ENCODE assay signal across 16 cellular contexts in genomic region chr20:38999217-38999616, GRCh38. TPM values are rescaled to one million over a fixed set of nuclear protein-coding genes. Genes with fewer than 3 reads are reported as not detected.
DNase-seq lines count a peak whose midpoint lies in the region; ATAC-seq and TF ChIP-seq lines count a peak whose summit lies in the region.
"Had no signal": no experiment of that assay in that cellular context is flagged by ENCODE, and none has a peak within 500 bp of the region (broad histone marks: within the 10 kb centered on the region; RNA-seq: fewer than 3 reads in every experiment).

No MANE protein-coding gene starts in this region.

- DNase-seq in T-helper 1 cell (no peak), natural killer cell (no peak), GM03348 (ENCODE audit: low spot score) (no peak)
- no peak for DNase-seq in natural killer cell treated with Interleukin-12 subunit alpha and Interleukin-12 subunit beta and Interleukin-15 and Interleukin-18, amount 100 ng/mL, for 72 hours (ENCODE audit: low spot score)
- DNase-seq in activated naive CD8-positive, alpha-beta T cell treated with anti-CD3 and anti-CD28 coated beads for 36 hours, result no peak
- DNase-seq: CD4-positive, alpha-beta T cell; IMR-90; Karpas-422; NCI-H1105; NCI-H1694; NCI-H226; NCI-H524 treated with DMSO at 0.1 percent for 48 hours had no signal

- peaks cover 15% of the 10 kb centered on the region for H3K4me1 Mint-ChIP-seq in T-helper 1 cell treated with Interleukin-12 subunit alpha and Interleukin-12 subunit beta and Interleukin-4 antibody, amounts not matched to agents 30 μg/mL and 1 μg/mL, for 36 hours (ENCODE audit: low read depth)
- H3K4me1 Mint-ChIP-seq in natural killer cell treated with Interleukin-12 subunit alpha and Interleukin-12 subunit beta and Interleukin-15 and Interleukin-18, amount 100 ng/mL, for 72 hours (ENCODE audit: low read depth in 2 of 2), result peaks cover 8 to 25% of the 10 kb centered on the region in 2 donors
- H3K4me1 Mint-ChIP-seq in natural killer cell, result peaks cover 0 to 15% of the 10 kb centered on the region in 2 donors
- H3K4me1 Mint-ChIP-seq in activated naive CD8-positive, alpha-beta T cell treated with anti-CD3 and anti-CD28 coated beads for 36 hours, result peaks cover 40% of the 10 kb centered on the region
- H3K4me1 Mint-ChIP-seq in stimulated activated memory B cell treated with anti-CD40 and anti-IgM and Interleukin-4, amounts not matched to agents 10 μg/mL and 1 μg/mL and 100 μg/mL, for 72 hours, result peaks cover 13% of the 10 kb centered on the region

- H3K27me3 Mint-ChIP-seq in T-helper 1 cell treated with Interleukin-12 subunit alpha and Interleukin-12 subunit beta and Interleukin-4 antibody, amounts not matched to agents 30 μg/mL and 1 μg/mL, for 36 hours (ENCODE audit: low read depth), result no peaks in the 10 kb centered on the region
- no peaks in the 10 kb centered on the region for H3K27me3 Mint-ChIP-seq in natural killer cell treated with Interleukin-12 subunit alpha and Interleukin-12 subunit beta and Interleukin-15 and Interleukin-18, amount 100 ng/mL, for 72 hours
- no peaks in the 10 kb centered on the region for H3K27me3 Mint-ChIP-seq in natural killer cell (ENCODE audit: low read depth in 2 of 2)
- H3K27me3 Mint-ChIP-seq in activated naive CD8-positive, alpha-beta T cell treated with anti-CD3 and anti-CD28 coated beads for 36 hours, result no peaks in the 10 kb centered on the region
- H3K27me3 Mint-ChIP-seq in stimulated activated memory B cell treated with anti-CD40 and anti-IgM and Interleukin-4, amounts not matched to agents 10 μg/mL and 1 μg/mL and 100 μg/mL, for 72 hours, result no peaks in the 10 kb centered on the region
- H3K27me3 Mint-ChIP-seq: B cell; CD4-positive, alpha-beta T cell had no signal

- intact Hi-C loops in natural killer cell (cut with micrococcal nuclease), result no loop called here

- TF ChIP-seq CTCF in natural killer cell (IDR thresholded peaks at IDR 0.05), result no peak

- H3K9me3 Mint-ChIP-seq in T-helper 1 cell treated with Interleukin-12 subunit alpha and Interleukin-12 subunit beta and Interleukin-4 antibody, amounts not matched to agents 30 μg/mL and 1 μg/mL, for 36 hours, result no peaks in the 10 kb centered on the region
- no peaks in the 10 kb centered on the region for H3K9me3 Mint-ChIP-seq in natural killer cell treated with Interleukin-12 subunit alpha and Interleukin-12 subunit beta and Interleukin-15 and Interleukin-18, amount 100 ng/mL, for 72 hours
- no peaks in the 10 kb centered on the region for H3K9me3 Mint-ChIP-seq in natural killer cell
- H3K9me3 Mint-ChIP-seq in activated naive CD8-positive, alpha-beta T cell treated with anti-CD3 and anti-CD28 coated beads for 36 hours, result no peaks in the 10 kb centered on the region
- H3K9me3 Mint-ChIP-seq in stimulated activated memory B cell treated with anti-CD40 and anti-IgM and Interleukin-4, amounts not matched to agents 10 μg/mL and 1 μg/mL and 100 μg/mL, for 72 hours, result no peaks in the 10 kb centered on the region
- H3K9me3 Mint-ChIP-seq: CD4-positive, alpha-beta T cell had no signal

- H3K36me3 Mint-ChIP-seq in T-helper 1 cell treated with Interleukin-12 subunit alpha and Interleukin-12 subunit beta and Interleukin-4 antibody, amounts not matched to agents 30 μg/mL and 1 μg/mL, for 36 hours (ENCODE audit: low read depth), result peaks cover 31% of the 10 kb centered on the region
- H3K36me3 Mint-ChIP-seq in natural killer cell treated with Interleukin-12 subunit alpha and Interleukin-12 subunit beta and Interleukin-15 and Interleukin-18, amount 100 ng/mL, for 72 hours, result peaks cover 17% of the 10 kb centered on the region
- H3K36me3 Mint-ChIP-seq in natural killer cell, result peaks cover 11% of the 10 kb centered on the region
- peaks cover 50% of the 10 kb centered on the region for H3K36me3 Mint-ChIP-seq in activated naive CD8-positive, alpha-beta T cell treated with anti-CD3 and anti-CD28 coated beads for 36 hours
- H3K36me3 Mint-ChIP-seq in stimulated activated memory B cell treated with anti-CD40 and anti-IgM and Interleukin-4, amounts not matched to agents 10 μg/mL and 1 μg/mL and 100 μg/mL, for 72 hours, result peaks cover 55% of the 10 kb centered on the region

- H3K27ac Mint-ChIP-seq in T-helper 1 cell treated with Interleukin-12 subunit alpha and Interleukin-12 subunit beta and Interleukin-4 antibody, amounts not matched to agents 30 μg/mL and 1 μg/mL, for 36 hours, result no peak overlapping the region
- peak overlapping the region in 1 of 2 donors; percentile 5 for H3K27ac Mint-ChIP-seq in natural killer cell treated with Interleukin-12 subunit alpha and Interleukin-12 subunit beta and Interleukin-15 and Interleukin-18, amount 100 ng/mL, for 72 hours
- no peak overlapping the region for H3K27ac Mint-ChIP-seq in natural killer cell
- H3K27ac Mint-ChIP-seq in activated naive CD8-positive, alpha-beta T cell treated with anti-CD3 and anti-CD28 coated beads for 36 hours, result peak overlapping the region; percentile 6
- H3K27ac Mint-ChIP-seq in stimulated activated memory B cell treated with anti-CD40 and anti-IgM and Interleukin-4, amounts not matched to agents 10 μg/mL and 1 μg/mL and 100 μg/mL, for 72 hours, result peak overlapping the region; percentile 44
- H3K27ac Mint-ChIP-seq: B cell; CD4-positive, alpha-beta T cell had no signal

- H3K4me3 Mint-ChIP-seq in T-helper 1 cell treated with Interleukin-12 subunit alpha and Interleukin-12 subunit beta and Interleukin-4 antibody, amounts not matched to agents 30 μg/mL and 1 μg/mL, for 36 hours, result peak overlapping the region; percentile 17
- H3K4me3 Mint-ChIP-seq in natural killer cell treated with Interleukin-12 subunit alpha and Interleukin-12 subunit beta and Interleukin-15 and Interleukin-18, amount 100 ng/mL, for 72 hours, result peak overlapping the region; percentile 72
- H3K4me3 Mint-ChIP-seq in natural killer cell, result no peak overlapping the region
- H3K4me3 Mint-ChIP-seq in activated naive CD8-positive, alpha-beta T cell treated with anti-CD3 and anti-CD28 coated beads for 36 hours, result peak overlapping the region; percentile 7
- no peak overlapping the region for H3K4me3 Mint-ChIP-seq in stimulated activated memory B cell treated with anti-CD40 and anti-IgM and Interleukin-4, amounts not matched to agents 10 μg/mL and 1 μg/mL and 100 μg/mL, for 72 hours
- H3K4me3 Mint-ChIP-seq: B cell; CD4-positive, alpha-beta T cell had no signal

- peak in 1 of 2 donors; percentile 55 for ATAC-seq in natural killer cell treated with Interleukin-12 subunit alpha and Interleukin-12 subunit beta and Interleukin-15 and Interleukin-18, amount 100 ng/mL, for 72 hours
- no peak for ATAC-seq in natural killer cell
- no peak for ATAC-seq in stimulated activated memory B cell treated with anti-CD40 and anti-IgM and Interleukin-4, amounts not matched to agents 10 μg/mL and 1 μg/mL and 100 μg/mL, for 72 hours
- ATAC-seq in HG03520 (IDR thresholded peaks at IDR 0.05; ENCODE audit: unreplicated experiment), result no peak

RNA-seq across cellular contexts. Expression of gene DHX35, which starts 37.1 kb away (rescaled TPM):
- total RNA-seq in natural killer cell treated with Interleukin-12 subunit alpha and Interleukin-12 subunit beta and Interleukin-15 and Interleukin-18, amount 100 ng/mL, for 72 hours, result 10 to 100 TPM in 1 of 2 donors, 1 to 10 TPM in 1; 9.9 to 17.2 TPM
- 10 to 100 TPM in 2 of 3 donors, 1 to 10 TPM in 1; 8.8 to 11.4 (median 10.2) TPM for total RNA-seq in natural killer cell
- 10 to 100 TPM; 16.9 to 17.0 TPM for total RNA-seq in activated naive CD8-positive, alpha-beta T cell treated with anti-CD3 and anti-CD28 coated beads for 36 hours

Comparison
In these comparisons a context has a peak if more than half of its experiments do, and no peak if none do; other contexts are left out.
1. H3K4me3 Mint-ChIP-seq: peak in T-helper 1 cell treated with Interleukin-12 subunit alpha and Interleukin-12 subunit beta and Interleukin-4 antibody, amounts not matched to agents 30 μg/mL and 1 μg/mL, for 36 hours (single experiment), natural killer cell treated with Interleukin-12 subunit alpha and Interleukin-12 subunit beta and Interleukin-15 and Interleukin-18, amount 100 ng/mL, for 72 hours (single experiment) and activated naive CD8-positive, alpha-beta T cell treated with anti-CD3 and anti-CD28 coated beads for 36 hours (single experiment); none in natural killer cell (single experiment) and stimulated activated memory B cell treated with anti-CD40 and anti-IgM and Interleukin-4, amounts not matched to agents 10 μg/mL and 1 μg/mL and 100 μg/mL, for 72 hours (single experiment).
2. H3K27ac Mint-ChIP-seq: peak in activated naive CD8-positive, alpha-beta T cell treated with anti-CD3 and anti-CD28 coated beads for 36 hours (single experiment) and stimulated activated memory B cell treated with anti-CD40 and anti-IgM and Interleukin-4, amounts not matched to agents 10 μg/mL and 1 μg/mL and 100 μg/mL, for 72 hours (single experiment); none in T-helper 1 cell treated with Interleukin-12 subunit alpha and Interleukin-12 subunit beta and Interleukin-4 antibody, amounts not matched to agents 30 μg/mL and 1 μg/mL, for 36 hours (single experiment) and natural killer cell (0 of 2).